12 cellular contexts compared by ENCODE assay signal in the genomic region with DNA sequence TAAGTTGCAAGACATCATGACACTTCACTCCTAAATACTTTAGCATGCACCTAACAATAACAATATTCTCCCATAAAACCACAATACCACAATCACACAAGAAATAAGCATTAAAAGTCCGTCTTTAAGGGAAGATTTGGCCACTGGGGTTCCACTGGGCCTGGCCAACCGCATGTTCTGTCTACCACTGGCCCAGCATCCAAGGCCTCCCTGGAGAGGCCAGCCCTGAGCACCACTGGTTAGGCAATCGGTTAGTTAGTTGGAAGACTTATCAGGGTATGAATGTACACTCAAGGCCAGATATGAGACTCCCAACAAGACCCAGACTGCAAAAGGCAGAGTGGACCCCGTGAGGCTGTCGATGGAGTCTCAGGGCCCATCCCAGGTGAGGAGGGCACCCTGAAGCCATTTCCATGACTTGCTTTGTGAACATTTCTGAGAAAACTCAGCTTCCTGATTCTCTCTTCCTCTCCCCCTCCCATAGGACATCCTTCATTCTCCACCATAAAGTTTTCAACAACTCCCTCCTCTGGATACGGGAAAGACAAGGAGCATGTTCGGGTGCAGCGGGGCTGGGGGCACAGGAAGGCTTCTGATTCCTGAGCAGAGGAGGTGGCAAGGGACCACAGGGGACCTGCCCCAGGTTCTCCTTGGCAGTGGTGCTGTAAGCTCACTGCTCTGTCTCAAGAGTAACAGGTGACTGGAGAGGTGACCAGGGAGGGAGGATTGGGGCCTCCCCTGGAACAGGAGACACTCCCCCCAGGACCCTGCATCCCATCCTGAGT. TPM values are rescaled to one million over a fixed set of nuclear protein-coding genes. Genes with fewer than 3 reads are reported as not detected.
A peak's percentile ranks its signal among the peaks of the same experiment; 100 is the strongest.
DNase-seq lines count a peak whose midpoint lies in the region; ATAC-seq, FAIRE-seq and TF ChIP-seq lines count a peak whose summit lies in the region.
"Had no signal": no experiment of that assay in that cellular context is flagged by ENCODE, and none has a peak within 500 bp of the region (broad histone marks: within the 10 kb centered on the region; RNA-seq: fewer than 3 reads in every experiment).

No MANE protein-coding gene starts in this region.

- intact Hi-C loops in esophagus squamous epithelium (cut with DNase I), result no loop called here
- intact Hi-C loops in psoas muscle (cut with DNase I), result loop anchor here in 1 of 2 donors (10.0 kb wide), 1 partner anchor 145 kb away; a partner anchor contains a TSS
- intact Hi-C loops in ovary (cut with DNase I), result loop anchor here in 1 of 4 donors (5.0 kb wide), 1 partner anchor 1078 kb away; no protein-coding TSS in a partner anchor

- no peak overlapping the region for H2AFZ ChIP-seq in neural progenitor cell (replicated peaks)

- H3K79me2 ChIP-seq in neural progenitor cell (ENCODE audit: low read depth), result peaks cover 81% of the 10 kb centered on the region

- peak overlapping the region; percentile 46 to 97 (median 66) for H3K4me3 Mint-ChIP-seq in CD4-positive, CD25-positive, alpha-beta regulatory T cell
- no peak overlapping the region for H3K4me3 Mint-ChIP-seq in neural progenitor cell

- no peaks in the 10 kb centered on the region for H3K9me3 Mint-ChIP-seq in CD4-positive, CD25-positive, alpha-beta regulatory T cell
- no peaks in the 10 kb centered on the region for H3K9me3 Mint-ChIP-seq in neural progenitor cell

- H3K27me3 Mint-ChIP-seq in CD4-positive, CD25-positive, alpha-beta regulatory T cell, result no peaks in the 10 kb centered on the region
- H3K27me3 Mint-ChIP-seq in neural progenitor cell (ENCODE audit: insufficient read depth, low read depth), result peaks cover 2% of the 10 kb centered on the region

- ATAC-seq in CD4-positive, CD25-positive, alpha-beta regulatory T cell (ENCODE audit: low read depth in 2 of 2), result no peak
- ATAC-seq in RWPE2 (ENCODE audit: low read depth), result no peak
- ATAC-seq in psoas muscle, result no peak

- H3K4me1 ChIP-seq in CD4-positive, CD25-positive, alpha-beta regulatory T cell (ENCODE audit: control insufficient read depth, insufficient read depth, low read length, poor library complexity, severe bottlenecking), result peaks cover 93% of the 10 kb centered on the region
- peaks cover 77% of the 10 kb centered on the region for H3K4me1 ChIP-seq in RWPE2 (ENCODE audit: insufficient read depth, poor library complexity, severe bottlenecking)
- H3K4me1 ChIP-seq in esophagus squamous epithelium, result peaks cover 60 to 100% (median 75%) of the 10 kb centered on the region in 3 donors
- H3K4me1 ChIP-seq in psoas muscle, result peaks cover 80% of the 10 kb centered on the region
- peaks cover 25% of the 10 kb centered on the region for H3K4me1 ChIP-seq in ovary (ENCODE audit: insufficient read depth)
- peaks cover 15% of the 10 kb centered on the region for H3K4me1 ChIP-seq in neural progenitor cell

- DNase-seq in CD4-positive, CD25-positive, alpha-beta regulatory T cell, result no peak
- DNase-seq in RWPE2 (ENCODE audit: low spot score) (no peak), esophagus squamous epithelium (lab: John Stamatoyannopoulos, UW) (no peak), psoas muscle (peak; percentile 68 to 76), ovary (no peak), GM19239 (ENCODE audit: insufficient read length, low spot score) (no peak), neural progenitor cell (ENCODE audit: low spot score) (no peak)
- no peak for DNase-seq in effector CD8-positive, alpha-beta T cell (lab: John Stamatoyannopoulos, UW)
- DNase-seq: DMS53, midbrain, NCI-H1436 had no signal

- no peaks in the 10 kb centered on the region for H3K27me3 ChIP-seq in CD4-positive, CD25-positive, alpha-beta regulatory T cell (ENCODE audit: control insufficient read depth, insufficient read depth, low read length)
- H3K27me3 ChIP-seq in RWPE2 (ENCODE audit: insufficient read depth, poor library complexity, severe bottlenecking), result no peaks in the 10 kb centered on the region
- no peaks in the 10 kb centered on the region for H3K27me3 ChIP-seq in esophagus squamous epithelium
- H3K27me3 ChIP-seq in psoas muscle (ENCODE audit: insufficient read depth in 3 of 3, low read length in 2 of 3), result no peaks in the 10 kb centered on the region
- H3K27me3 ChIP-seq in ovary, result no peaks in the 10 kb centered on the region
- H3K27me3 ChIP-seq in neural progenitor cell, result no peaks in the 10 kb centered on the region

- peaks cover 6% of the 10 kb centered on the region for H3F3A ChIP-seq in neural progenitor cell (ENCODE audit: low read depth)

- peaks cover 3% of the 10 kb centered on the region for H3K36me3 ChIP-seq in CD4-positive, CD25-positive, alpha-beta regulatory T cell (ENCODE audit: control insufficient read depth, insufficient read depth, low read length)
- H3K36me3 ChIP-seq in RWPE2 (ENCODE audit: low read depth), result peaks cover 80% of the 10 kb centered on the region
- H3K36me3 ChIP-seq in esophagus squamous epithelium, result no peaks in the 10 kb centered on the region
- peaks cover 5 to 24% of the 10 kb centered on the region in 2 donors for H3K36me3 ChIP-seq in psoas muscle (ENCODE audit: insufficient read depth in 1 of 2, low read depth in 1 of 2)
- H3K36me3 ChIP-seq in ovary, result no peaks in the 10 kb centered on the region
- no peaks in the 10 kb centered on the region for H3K36me3 ChIP-seq in neural progenitor cell

- FAIRE-seq in GM19239 (lab: Jason Lieb, UNC), result no peak

- H4K20me1 ChIP-seq in neural progenitor cell (ENCODE audit: low read depth), result peaks cover 68% of the 10 kb centered on the region

- peak overlapping the region; percentile 25 for H3K27ac ChIP-seq in CD4-positive, CD25-positive, alpha-beta regulatory T cell (ENCODE audit: insufficient read depth, low read length, poor library complexity, severe bottlenecking)
- peak overlapping the region; percentile 100 for H3K27ac ChIP-seq in RWPE2 (ENCODE audit: poor library complexity, severe bottlenecking)
- peak overlapping the region; percentile 6 to 89 (median 82) for H3K27ac ChIP-seq in esophagus squamous epithelium
- H3K27ac ChIP-seq in psoas muscle, result peak overlapping the region; percentile 59
- no peak overlapping the region for H3K27ac ChIP-seq in ovary
- no peak overlapping the region for H3K27ac ChIP-seq in neural progenitor cell
- H3K27ac ChIP-seq: VCaP had no signal

- H3K36me3 Mint-ChIP-seq in CD4-positive, CD25-positive, alpha-beta regulatory T cell, result peaks cover 31% of the 10 kb centered on the region
- peaks cover 8% of the 10 kb centered on the region for H3K36me3 Mint-ChIP-seq in neural progenitor cell

- no peak for TF ChIP-seq CTCF in RWPE2 (IDR thresholded peaks at IDR 0.05; ENCODE audit: poor library complexity, severe bottlenecking)
- no peak for TF ChIP-seq CTCF in esophagus squamous epithelium (IDR thresholded peaks at IDR 0.05)
- no peak for TF ChIP-seq CTCF in psoas muscle (IDR thresholded peaks at IDR 0.05)
- no peak for TF ChIP-seq CTCF in ovary (IDR thresholded peaks at IDR 0.05)
- no peak for TF ChIP-seq CTCF in neural progenitor cell (IDR thresholded peaks at IDR 0.05)

- H3K4me3 ChIP-seq in CD4-positive, CD25-positive, alpha-beta regulatory T cell (ENCODE audit: low read depth, low read length), result no peak overlapping the region
- H3K4me3 ChIP-seq in RWPE2 (ENCODE audit: severe bottlenecking) (no peak overlapping the region), esophagus squamous epithelium (no peak overlapping the region), psoas muscle (no peak overlapping the region), ovary (no peak overlapping the region), neural progenitor cell (no peak overlapping the region)

- H3K4me2 ChIP-seq in neural progenitor cell, result no peak overlapping the region

- no peak overlapping the region for H3K9ac ChIP-seq in neural progenitor cell

- peak overlapping the region; percentile 53 to 92 (median 88) for H3K27ac Mint-ChIP-seq in CD4-positive, CD25-positive, alpha-beta regulatory T cell
- no peak overlapping the region for H3K27ac Mint-ChIP-seq in neural progenitor cell

- H3K9me3 ChIP-seq in CD4-positive, CD25-positive, alpha-beta regulatory T cell (ENCODE audit: control insufficient read depth in 2 of 2, low read length in 2 of 2), result no peaks in the 10 kb centered on the region
- H3K9me3 ChIP-seq in RWPE2 (ENCODE audit: severe bottlenecking) (no peaks in the 10 kb centered on the region), esophagus squamous epithelium (no peaks in the 10 kb centered on the region), psoas muscle (no peaks in the 10 kb centered on the region), ovary (no peaks in the 10 kb centered on the region), neural progenitor cell (ENCODE audit: low read depth) (no peaks in the 10 kb centered on the region)

- WGBS in esophagus squamous epithelium, 2 donors, result 65 to 79% methylated on average over 4 to 5 of the region's 8 CpGs
- 70 to 79% (median 74%) methylated on average over 8 of the region's 8 CpGs for WGBS in psoas muscle, 3 donors
- 57 to 65% (median 57%) methylated on average over 8 of the region's 8 CpGs for WGBS in ovary, 3 donors

- TF ChIP-seq POLR2A in esophagus squamous epithelium (IDR thresholded peaks at IDR 0.05) (no peak), ovary (IDR thresholded peaks at IDR 0.05) (no peak)

- no peak for TF ChIP-seq EP300 in ovary (IDR thresholded peaks at IDR 0.05)

- H3K4me1 Mint-ChIP-seq in CD4-positive, CD25-positive, alpha-beta regulatory T cell, result peaks cover 29 to 96% (median 75%) of the 10 kb centered on the region in 4 donors
- H3K4me1 Mint-ChIP-seq in neural progenitor cell, result peaks cover 32% of the 10 kb centered on the region

RNA-seq across cellular contexts. Expression of a gene that starts 5.9 kb away (rescaled TPM):
- 205 TPM for total RNA-seq in CD4-positive, CD25-positive, alpha-beta regulatory T cell
- 10 to 100 TPM; 64.3 to 89.5 (median 73.5) TPM for polyA plus RNA-seq in CD4-positive, CD25-positive, alpha-beta regulatory T cell
- total RNA-seq in esophagus squamous epithelium, result 10 to 100 TPM; 18.2 to 44.4 (median 21.4) TPM
- 100 to 1,000 TPM in 2 of 4 donors, 10 to 100 TPM in 2; 67.6 to 166 (median 106) TPM for total RNA-seq in psoas muscle
- 100 to 1,000 TPM in 1 of 3 donors, 10 to 100 TPM in 2; 64.7 to 147 (median 96.2) TPM for polyA plus RNA-seq in psoas muscle
- 10 to 100 TPM; 25.0 to 78.0 (median 44.7) TPM for total RNA-seq in ovary
- polyA plus RNA-seq in ovary, result 10 to 100 TPM; 34.7 to 49.2 TPM
- 8.2 and 19.3 TPM in 2 replicates for total RNA-seq in neural progenitor cell (ENCODE audit: low replicate concordance)

RNA-seq across cellular contexts. Expression of a gene that starts 32.1 kb away (rescaled TPM):
- total RNA-seq in CD4-positive, CD25-positive, alpha-beta regulatory T cell, result 12,754 TPM
- 100 to 1,000 TPM in 1 of 4 donors, 10 to 100 TPM in 1, not detected in 2; 49.3 to 132 TPM for polyA plus RNA-seq in CD4-positive, CD25-positive, alpha-beta regulatory T cell
- total RNA-seq in esophagus squamous epithelium (under 1 TPM in 3 of 4 donors, not detected in 1; under 0.01 TPM), psoas muscle (over 10,000 TPM in 3 of 4 donors, 1,000 to 10,000 TPM in 1; 9,511 to 17,387 (median 16,401) TPM), ovary (over 10,000 TPM in 5 of 7 donors, under 1 TPM in 2; under 0.01 to 29,369 (median 16,575) TPM), neural progenitor cell (ENCODE audit: low replicate concordance) (under 0.01 TPM in 1 of 2 replicates, not detected in the other)
- polyA plus RNA-seq in psoas muscle (not detected), ovary (not detected)

RNA-seq across cellular contexts. Expression of a gene that starts 33.4 kb away (rescaled TPM):
- total RNA-seq in CD4-positive, CD25-positive, alpha-beta regulatory T cell, result 1,793 TPM
- not detected for polyA plus RNA-seq in CD4-positive, CD25-positive, alpha-beta regulatory T cell
- total RNA-seq in esophagus squamous epithelium, result under 1 TPM in 3 of 4 donors, not detected in 1; under 0.01 TPM
- 1,000 to 10,000 TPM; 1,144 to 3,144 (median 2,601) TPM for total RNA-seq in psoas muscle
- polyA plus RNA-seq in psoas muscle, result not detected
- total RNA-seq in ovary, result 1,000 to 10,000 TPM in 5 of 7 donors, under 1 TPM in 2; under 0.01 to 4,499 (median 2,193) TPM
- polyA plus RNA-seq in ovary, result not detected
- total RNA-seq in neural progenitor cell (ENCODE audit: low replicate concordance), result under 0.01 TPM in 2 replicates

RNA-seq across cellular contexts. Expression of a gene that starts 42.5 kb away (rescaled TPM):
- total RNA-seq in CD4-positive, CD25-positive, alpha-beta regulatory T cell, result 0.79 TPM
- 1 to 10 TPM in 3 of 4 donors, not detected in 1; 1.1 to 2.8 (median 1.2) TPM for polyA plus RNA-seq in CD4-positive, CD25-positive, alpha-beta regulatory T cell
- total RNA-seq in esophagus squamous epithelium, result 1 to 10 TPM in 1 of 4 donors, under 1 TPM in 1, not detected in 2; 0.70 to 5.0 TPM
- 1 to 10 TPM; 2.3 to 7.7 (median 4.8) TPM for total RNA-seq in psoas muscle
- polyA plus RNA-seq in psoas muscle, result 10 to 100 TPM in 1 of 3 donors, 1 to 10 TPM in 2; 3.4 to 10.7 (median 5.4) TPM
- total RNA-seq in ovary, result 1 to 10 TPM in 5 of 7 donors, under 1 TPM in 2; 0.87 to 4.6 (median 1.4) TPM
- polyA plus RNA-seq in ovary, result 1 to 10 TPM; 2.0 to 2.8 TPM
- total RNA-seq in neural progenitor cell (ENCODE audit: low replicate concordance), result 3.8 and 6.8 TPM in 2 replicates

RNA-seq across cellular contexts. Expression of a gene that starts 58.7 kb away (rescaled TPM):
- total RNA-seq in CD4-positive, CD25-positive, alpha-beta regulatory T cell, result 1,127 TPM
- polyA plus RNA-seq in CD4-positive, CD25-positive, alpha-beta regulatory T cell, result 1,000 to 10,000 TPM in 3 of 4 donors, 100 to 1,000 TPM in 1; 998 to 1,871 (median 1,438) TPM
- 1,000 to 10,000 TPM; 3,136 to 5,114 (median 4,044) TPM for total RNA-seq in esophagus squamous epithelium
- 1,000 to 10,000 TPM in 3 of 4 donors, 100 to 1,000 TPM in 1; 662 to 1,479 (median 1,333) TPM for total RNA-seq in psoas muscle
- 1,000 to 10,000 TPM; 2,571 to 2,845 (median 2,673) TPM for polyA plus RNA-seq in psoas muscle
- 1,000 to 10,000 TPM; 2,634 to 4,152 (median 2,941) TPM for total RNA-seq in ovary
- polyA plus RNA-seq in ovary, result 1,000 to 10,000 TPM; 2,860 to 5,035 TPM
- total RNA-seq in neural progenitor cell (ENCODE audit: low replicate concordance), result 7,069 and 9,364 TPM in 2 replicates

Comparison
In these comparisons a context has a peak if more than half of its experiments do, and no peak if none do; other contexts are left out.
1. DNase-seq: peak in psoas muscle (2 of 2); none in CD4-positive, CD25-positive, alpha-beta regulatory T cell (0 of 3), RWPE2 (single experiment), esophagus squamous epithelium (single experiment), effector CD8-positive, alpha-beta T cell (single experiment), ovary (0 of 5), GM19239 (single experiment) and neural progenitor cell (single experiment).
2. H3K27ac ChIP-seq: peak in CD4-positive, CD25-positive, alpha-beta regulatory T cell (single experiment), RWPE2 (single experiment), esophagus squamous epithelium (4 of 4) and psoas muscle (single experiment); none in ovary (0 of 2) and neural progenitor cell (single experiment).